17 cellular contexts compared by ENCODE assay signal in the genomic region with DNA sequence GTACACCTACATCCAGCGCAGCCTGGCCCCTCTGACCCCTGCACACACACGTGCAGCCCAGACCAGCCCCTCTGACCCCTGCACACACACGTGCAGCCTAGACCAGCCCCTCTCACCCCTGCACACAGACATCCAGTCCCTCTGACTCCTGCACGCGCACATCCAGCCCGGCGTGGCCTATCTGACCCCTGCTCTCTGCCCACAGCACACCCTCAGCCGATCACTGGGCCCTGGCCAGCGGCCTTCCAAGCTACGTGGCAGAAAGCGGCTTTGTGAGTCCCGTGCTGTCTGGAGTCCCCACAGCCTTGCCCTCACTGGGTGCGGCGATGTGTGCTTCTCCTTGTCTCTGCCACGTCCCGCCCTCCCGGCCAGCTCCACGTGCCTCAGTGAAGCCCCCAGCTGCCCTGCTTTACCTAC. TPM values are rescaled to one million over a fixed set of nuclear protein-coding genes. Genes with fewer than 3 reads are reported as not detected.
"Had no signal": no experiment of that assay in that cellular context is flagged by ENCODE, and none has a peak within 500 bp of the region (broad histone marks: within the 10 kb centered on the region; RNA-seq: fewer than 3 reads in every experiment).

No MANE protein-coding gene starts in this region.

- H3K36me3 ChIP-seq: ascending aorta, breast epithelium, left lung, pancreas had no signal

- DNase-seq: activated CD4-positive, alpha-beta T cell treated with anti-CD3 and anti-CD28 coated beads, Interleukin-2, amount 10 ng/mL, durations not matched to agents 7 days and 5 days; activated CD4-positive, CD25-positive, alpha-beta regulatory T cell; activated CD8-positive, alpha-beta memory T cell treated with anti-CD3 and anti-CD28 coated beads, Interleukin-2, amount 50 U/mL, for 48 hours; activated gamma-delta T cell; activated T-cell treated with anti-CD3 and anti-CD28 coated beads, Interleukin-2, amount 50 U/mL, for 72 hours; islet precursor cell; mesendoderm; stimulated activated CD4-positive, alpha-beta T cell treated with anti-CD3 and anti-CD28 coated beads, Interleukin-2, amount 100 ng/mL, for 48 hours had no signal

- H3K4me3 ChIP-seq: ascending aorta, breast epithelium, left lung, pancreas, SK-N-MC had no signal

- H3K27ac ChIP-seq: ascending aorta, breast epithelium, left lung, pancreas, SK-N-MC had no signal

- H3K27me3 ChIP-seq: ascending aorta, pancreas had no signal

- ATAC-seq: activated T-cell treated with anti-CD3 and anti-CD28 coated beads, Interleukin-2, amount 50 U/mL, for 72 hours; esophagus mucosa; left lung; pancreas; stimulated activated memory B cell treated with anti-CD40 and anti-IgM and Interleukin-4, amounts not matched to agents 10 μg/mL and 1 μg/mL and 100 μg/mL, for 72 hours had no signal

- FAIRE-seq: endometrium, pancreas had no signal

- H3K4me1 ChIP-seq: ascending aorta, breast epithelium, left lung, pancreas had no signal

- H3K9me3 ChIP-seq: ascending aorta, breast epithelium, left lung, pancreas had no signal

RNA-seq across cellular contexts. Expression of gene ATP5ME, which starts 18.3 kb away (rescaled TPM):
- total RNA-seq: ascending aorta had no signal

RNA-seq across cellular contexts. Expression of gene PDE6B, which starts 30.4 kb away (rescaled TPM):
- total RNA-seq: ascending aorta had no signal

RNA-seq across cellular contexts. Expression of gene SLC49A3, which starts 33.2 kb away (rescaled TPM):
- polyA plus RNA-seq: neural cell had no signal
